8 cellular contexts compared by ENCODE assay signal in the genomic region with DNA sequence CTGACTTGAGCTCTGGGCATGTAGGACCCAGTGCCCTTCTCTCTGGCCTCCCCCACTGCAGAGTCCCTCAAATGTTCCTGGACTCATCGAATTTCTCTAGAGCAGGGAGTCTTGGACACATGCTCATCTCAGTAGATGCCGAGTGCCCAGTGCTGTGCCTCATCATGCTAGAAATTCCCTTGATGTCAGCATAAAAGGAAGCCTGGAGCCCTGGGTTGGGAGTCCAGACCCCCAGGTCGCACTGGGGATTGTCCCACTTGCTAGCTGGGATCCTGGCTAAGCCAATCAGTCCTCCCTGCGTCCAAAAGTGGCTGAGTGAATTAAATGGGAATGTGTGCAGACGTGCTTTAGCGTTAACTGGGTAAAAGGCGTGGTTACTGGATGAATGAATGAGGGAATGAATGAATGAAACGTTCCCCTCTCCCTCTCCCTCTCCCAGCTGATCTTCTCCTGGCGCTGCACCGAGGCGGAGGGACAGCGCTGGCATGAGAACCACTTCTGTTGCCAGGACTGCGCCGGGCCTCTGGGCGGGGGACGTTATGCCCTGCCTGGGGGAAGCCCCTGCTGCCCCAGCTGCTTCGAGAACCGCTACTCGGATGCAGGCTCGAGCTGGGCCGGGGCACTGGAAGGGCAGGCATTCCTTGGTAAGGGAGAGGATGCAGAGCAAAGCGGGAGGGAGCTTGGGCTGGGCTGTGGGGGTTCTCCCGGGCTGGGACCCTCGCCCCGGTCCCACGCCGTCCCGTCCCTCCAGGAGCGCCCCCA. TPM values are rescaled to one million over a fixed set of nuclear protein-coding genes. Genes with fewer than 3 reads are reported as not detected.
DNase-seq lines count a peak whose midpoint lies in the region; ATAC-seq and TF ChIP-seq lines count a peak whose summit lies in the region.

No MANE protein-coding gene starts in this region.

- H3K36me3 ChIP-seq in Loucy (ENCODE audit: insufficient read depth, low read length) (peaks cover 15% of the 10 kb centered on the region), lung (ENCODE audit: control insufficient read depth in 2 of 2, insufficient read depth in 2 of 2, low read length in 2 of 2) (peaks cover 5 to 6% of the 10 kb centered on the region in 2 donors), upper lobe of left lung (peaks cover 2 to 23% (median 11%) of the 10 kb centered on the region in 4 donors)

- peaks cover 44% of the 10 kb centered on the region for H3K79me2 ChIP-seq in Loucy (ENCODE audit: insufficient read depth, low read length)

- peak overlapping the region; percentile 27 to 62 for H3K27ac ChIP-seq in lung (ENCODE audit: low read depth in 1 of 2, low read length in 1 of 2)
- H3K27ac ChIP-seq in upper lobe of left lung, result peak overlapping the region; percentile 56 to 97 (median 90)

- peaks cover 25% of the 10 kb centered on the region for H4K20me1 ChIP-seq in Loucy (ENCODE audit: insufficient read depth, low read length, poor library complexity, severe bottlenecking)

- DNase-seq in cerebellum (ENCODE audit: low spot score) (peak; percentile 61), lung (ENCODE audit: low spot score) (no peak), upper lobe of left lung (no peak), retina (no peak)

- H3K9me2 ChIP-seq in Loucy (replicated peaks; ENCODE audit: low read depth, low read length), result no peaks in the 10 kb centered on the region

- H3K4me1 ChIP-seq in Loucy (ENCODE audit: insufficient read depth, low read length, poor library complexity, severe bottlenecking) (peaks cover 34% of the 10 kb centered on the region), lung (ENCODE audit: control insufficient read depth in 2 of 2, insufficient read depth in 2 of 2, low read length in 2 of 2) (peaks cover 10 to 16% of the 10 kb centered on the region in 2 donors), upper lobe of left lung (peaks cover 52 to 79% (median 55%) of the 10 kb centered on the region in 4 donors)

- ATAC-seq in lung (ENCODE audit: insufficient read depth, low FRiP score), result no peak
- ATAC-seq in upper lobe of left lung (ENCODE audit: low FRiP score in 2 of 2), result peak in 1 of 2 donors; percentile 0
- no peak for ATAC-seq in HG03280 (IDR thresholded peaks at IDR 0.05; ENCODE audit: unreplicated experiment)
- no peak for ATAC-seq in HG03139 (IDR thresholded peaks at IDR 0.05; ENCODE audit: unreplicated experiment)

- no peaks in the 10 kb centered on the region for H3F3A ChIP-seq in Loucy (ENCODE audit: low read depth)

- H3K9ac ChIP-seq in Loucy (ENCODE audit: low read depth, low read length, poor library complexity, severe bottlenecking), result peak overlapping the region; percentile 86

- H3K27me3 ChIP-seq in Loucy (ENCODE audit: insufficient read depth, low read length, poor library complexity, severe bottlenecking) (no peaks in the 10 kb centered on the region), lung (ENCODE audit: control insufficient read depth, insufficient read depth) (no peaks in the 10 kb centered on the region), upper lobe of left lung (no peaks in the 10 kb centered on the region)

- no peak for TF ChIP-seq CTCF in Loucy (conservative IDR thresholded peaks at IDR 0.05; ENCODE audit: low read length)
- TF ChIP-seq CTCF in lung (IDR thresholded peaks at IDR 0.05; ENCODE audit: control extremely low read depth, extremely low read depth), result no peak
- TF ChIP-seq CTCF in upper lobe of left lung (IDR thresholded peaks at IDR 0.05), result no peak

- H3K4me3 ChIP-seq in GM08714 (ENCODE audit: low read length), result peak overlapping the region; percentile 98; the same call in 1 of the 2 replicates
- H3K4me3 ChIP-seq in Loucy (ENCODE audit: low read length, poor library complexity, severe bottlenecking), result peak overlapping the region; percentile 92
- H3K4me3 ChIP-seq in lung, result no peak overlapping the region
- peak overlapping the region; percentile 11 to 84 (median 73) for H3K4me3 ChIP-seq in upper lobe of left lung

- H3K9me3 ChIP-seq in Loucy (ENCODE audit: insufficient read depth, low read depth, low read length) (no peaks in the 10 kb centered on the region), lung (ENCODE audit: control insufficient read depth in 2 of 2, insufficient read depth in 1 of 2, low read length in 1 of 2) (no peaks in the 10 kb centered on the region), upper lobe of left lung (no peaks in the 10 kb centered on the region)

- 22 to 39% methylated on average over 27 to 29 of the region's 29 CpGs for WGBS in lung, 2 donors
- 28 to 32% methylated on average over 18 to 23 of the region's 29 CpGs for WGBS in upper lobe of left lung, 2 donors

- H2AFZ ChIP-seq in Loucy (ENCODE audit: low read length), result no peak overlapping the region

- TF ChIP-seq POLR2A in upper lobe of left lung (IDR thresholded peaks at IDR 0.05), result no peak

- H3K4me2 ChIP-seq in Loucy (ENCODE audit: low read depth, low read length, poor library complexity, severe bottlenecking), result peak overlapping the region; percentile 94

- no peak for TF ChIP-seq EP300 in upper lobe of left lung (IDR thresholded peaks at IDR 0.05)

RNA-seq across cellular contexts. Expression of gene TOMM6, which starts 1.6 kb away (rescaled TPM):
- total RNA-seq in cerebellum (24.0 TPM), lung (100 to 1,000 TPM in 1 of 2 donors, 10 to 100 TPM in 1; 43.5 to 172 TPM), upper lobe of left lung (100 to 1,000 TPM in 3 of 6 donors, 10 to 100 TPM in 2, 1 to 10 TPM in 1; 7.3 to 169 (median 96.9) TPM)
- polyA plus RNA-seq in lung, result 100 to 1,000 TPM; 236 to 313 TPM

RNA-seq across cellular contexts. Expression of gene PRICKLE4, which starts 5.3 kb away (rescaled TPM):
- total RNA-seq in cerebellum (2.4 TPM), lung (1 to 10 TPM; 6.9 TPM), upper lobe of left lung (100 to 1,000 TPM in 1 of 6 donors, 10 to 100 TPM in 4, 1 to 10 TPM in 1; 9.3 to 133 (median 14.6) TPM)
- 1 to 10 TPM; 2.9 to 4.1 TPM for polyA plus RNA-seq in lung

RNA-seq across cellular contexts. Expression of gene FRS3, which starts 6.2 kb away (rescaled TPM):
- 5.2 TPM for total RNA-seq in cerebellum
- total RNA-seq in lung, result 10 to 100 TPM in 1 of 2 donors, 1 to 10 TPM in 1; 7.3 to 11.2 TPM
- polyA plus RNA-seq in lung, result 1 to 10 TPM; 3.7 to 6.5 TPM
- total RNA-seq in upper lobe of left lung, result 10 to 100 TPM in 1 of 6 donors, 1 to 10 TPM in 5; 4.1 to 26.2 (median 6.8) TPM

RNA-seq across cellular contexts. Expression of gene PGC, which starts 38.7 kb away (rescaled TPM):
- total RNA-seq in cerebellum (0.36 TPM), lung (100 to 1,000 TPM in 1 of 2 donors, 10 to 100 TPM in 1; 19.2 to 586 TPM), upper lobe of left lung (1,000 to 10,000 TPM in 2 of 6 donors, 100 to 1,000 TPM in 4; 241 to 4,380 (median 659) TPM)
- 1,000 to 10,000 TPM in 1 of 2 donors, 100 to 1,000 TPM in 1; 348 to 1,394 TPM for polyA plus RNA-seq in lung

RNA-seq across cellular contexts. Expression of gene TFEB, which starts 50.5 kb away (rescaled TPM):
- total RNA-seq in cerebellum (1.9 TPM), lung (10 to 100 TPM; 13.3 to 38.4 TPM), upper lobe of left lung (10 to 100 TPM; 20.2 to 46.0 (median 27.3) TPM)
- 10 to 100 TPM; 23.1 to 32.5 TPM for polyA plus RNA-seq in lung
